In genomic region chr4:41215969-41216293, GRCh38 we compare ENCODE assay signal across 8 cellular contexts. TPM values are rescaled to one million over a fixed set of nuclear protein-coding genes. Genes with fewer than 3 reads are reported as not detected.
DNase-seq lines count a peak whose midpoint lies in the region; ATAC-seq and TF ChIP-seq lines count a peak whose summit lies in the region.

No MANE protein-coding gene starts in this region.

- H2BK5ac ChIP-seq in IMR-90 (ENCODE audit: low read depth, low read length, poor library complexity, severe bottlenecking): peak overlapping the region; percentile 4

- no peak for DNase-seq in BE2C
- no peak for DNase-seq in IMR-90
- no peak for DNase-seq in colonic mucosa
- no peak for DNase-seq in natural killer cell
- DNase-seq in GDM1 (lab: John Stamatoyannopoulos, UW): no peak
- DNase-seq in CD1c-positive myeloid dendritic cell (ENCODE audit: extremely low spot score): no peak

- H3K14ac ChIP-seq in IMR-90 (replicated peaks; ENCODE audit: low read depth, low read length): peak overlapping the region; percentile 41

- peak overlapping the region; percentile 86 for H4K91ac ChIP-seq in IMR-90 (ENCODE audit: insufficient read depth, low read depth, low read length)

- no peaks in the 10 kb centered on the region; the same call in 1 of the 2 replicates for H3K9me1 ChIP-seq in IMR-90 (ENCODE audit: insufficient read depth, low read length)

- peaks cover 19 to 22% of the 10 kb centered on the region in 2 donors for H3K4me1 Mint-ChIP-seq in natural killer cell

- CTCF ChIA-PET in IMR-90 (lab: Yijun Ruan, JAX): interaction anchor here (0.8 to 1.6 kb wide), 6 partner anchors 13 to 290 kb away, joined by 3 to 6 read pairs (median 3); no protein-coding TSS in a partner anchor

- POLR2A ChIA-PET in IMR-90 (lab: Charles Lee; ENCODE audit: unreplicated experiment): no interaction called here

- no peak for ATAC-seq in IMR-90 (ENCODE audit: low read depth)
- no peak for ATAC-seq in natural killer cell
- ATAC-seq in esophagus mucosa: no peak
- ATAC-seq in HG02884 (IDR thresholded peaks at IDR 0.05; ENCODE audit: unreplicated experiment): no peak

- peak overlapping the region; percentile 97 for H4K5ac ChIP-seq in IMR-90 (ENCODE audit: low read depth, low read length)

- dilution Hi-C loops in IMR-90 (cut with HindIII; ENCODE audit: low sequenced_read_pairs, unreplicated experiment): no loop called here

- peak overlapping the region; percentile 64 for H3K27ac ChIP-seq in IMR-90 (ENCODE audit: insufficient read depth, low read length)
- H3K27ac ChIP-seq in colonic mucosa: peak overlapping the region; percentile 56

- H3K4me1 ChIP-seq in BE2C (peaks cover 11% of the 10 kb centered on the region), IMR-90 (ENCODE audit: control insufficient read depth, insufficient read depth, low read length) (peaks cover 2% of the 10 kb centered on the region; the same call in 1 of the 2 replicates), colonic mucosa (peaks cover 4% of the 10 kb centered on the region)

- no CpG with 5 or more reads among the region's 8 CpGs for WGBS in IMR-90 (ENCODE audit: extremely low coverage in 2 of 2, insufficient read length in 1 of 2), 2 experiments

- peak overlapping the region; percentile 82 for H3K4me3 ChIP-seq in BE2C (ENCODE audit: low read depth, low read length)
- peak overlapping the region; percentile 76 for H3K4me3 ChIP-seq in IMR-90 (ENCODE audit: insufficient read depth, low read depth, low read length)
- peak overlapping the region; percentile 48 for H3K4me3 ChIP-seq in colonic mucosa

- peak overlapping the region; percentile 69; the same call in 2 of the 3 replicates for H2BK15ac ChIP-seq in IMR-90 (ENCODE audit: low read depth, low read length)

- no peak for TF ChIP-seq RAD21 in IMR-90 (IDR thresholded peaks at IDR 0.05; ENCODE audit: low read length)

- no TSS peak for BruUV-seq in IMR-90 (replicated peaks; lab: Mats Ljungman, UMichigan)

- TF ChIP-seq CTCF in BE2C (IDR thresholded peaks at IDR 0.05; ENCODE audit: low read depth, low read length): no peak
- no peak for TF ChIP-seq CTCF in IMR-90 (conservative IDR thresholded peaks at IDR 0.05; ENCODE audit: low read depth, low read length)
- no peak for TF ChIP-seq CTCF in colonic mucosa (IDR thresholded peaks at IDR 0.05)
- TF ChIP-seq CTCF in natural killer cell (IDR thresholded peaks at IDR 0.05): no peak

- peak overlapping the region; percentile 65; the same call in 1 of the 2 replicates for H3K56ac ChIP-seq in IMR-90 (ENCODE audit: extremely low read depth, insufficient read depth, low read length)

- peak overlapping the region; percentile 2; the same call in 1 of the 2 replicates for H2AK5ac ChIP-seq in IMR-90 (ENCODE audit: low read depth, low read length)

- H4K20me1 ChIP-seq in IMR-90 (ENCODE audit: insufficient read depth, low read length): no peaks in the 10 kb centered on the region

- peak overlapping the region; percentile 80 for H3K4me2 ChIP-seq in IMR-90 (ENCODE audit: low read depth, low read length)

- peak overlapping the region; percentile 96 for H2AFZ ChIP-seq in IMR-90 (replicated peaks; ENCODE audit: low read length, poor library complexity)

- H4K8ac ChIP-seq in IMR-90 (ENCODE audit: low read depth in 2 of 2, low read length in 2 of 2): peak overlapping the region; percentile 87 to 95; a peak in 3 of 4 replicates

- H3K18ac ChIP-seq in IMR-90 (ENCODE audit: low read depth, low read length): peak overlapping the region; percentile 51

- H3K9me3 ChIP-seq in BE2C (no peaks in the 10 kb centered on the region), IMR-90 (ENCODE audit: control insufficient read depth, insufficient read depth, low read length) (no peaks in the 10 kb centered on the region), colonic mucosa (no peaks in the 10 kb centered on the region)

- peak overlapping the region; percentile 22; the same call in 1 of the 2 replicates for H2BK20ac ChIP-seq in IMR-90 (ENCODE audit: low read depth, low read length)

- peak overlapping the region; percentile 78 for H3K4ac ChIP-seq in IMR-90 (ENCODE audit: low read depth, low read length)

- no peaks in the 10 kb centered on the region for H3K36me3 Mint-ChIP-seq in natural killer cell

- intact Hi-C loops in IMR-90 (cut with micrococcal nuclease): loop anchor here (1.0 to 2.0 kb wide), 2 partner anchors 39 to 40 kb away; partner anchors contain the start of gene UCHL1
- intact Hi-C loops in colonic mucosa (cut with DNase I): loop anchor here (2.0 kb wide), 1 partner anchor 289 kb away; no protein-coding TSS in a partner anchor
- intact Hi-C loops in natural killer cell (cut with micrococcal nuclease): no loop called here

- no peak overlapping the region for H3K27ac Mint-ChIP-seq in natural killer cell

- H3K4me3 Mint-ChIP-seq in natural killer cell: peak overlapping the region; percentile 40

- in situ Hi-C loops in IMR-90 (cut with MboI; ENCODE audit: low sequenced_read_pairs): loop anchor here (5.0 kb wide), 2 partner anchors 239 to 294 kb away; no protein-coding TSS in a partner anchor

- no peak for TF ChIP-seq POLR2A in IMR-90 (IDR thresholded peaks at IDR 0.05; ENCODE audit: low read depth, low read length)

- peaks cover 50 to 59% of the 10 kb centered on the region in 2 donors for H3K27me3 Mint-ChIP-seq in natural killer cell (ENCODE audit: low read depth in 2 of 2)

- peak overlapping the region; percentile 36 for H3K23ac ChIP-seq in IMR-90 (ENCODE audit: low read depth, low read length)

- H2AK9ac ChIP-seq in IMR-90 (replicated peaks; ENCODE audit: low read depth, low read length, poor library complexity): peak overlapping the region; percentile 89

- H3K36me3 ChIP-seq in BE2C (no peaks in the 10 kb centered on the region), IMR-90 (ENCODE audit: control insufficient read depth, insufficient read depth, low read length) (no peaks in the 10 kb centered on the region), colonic mucosa (no peaks in the 10 kb centered on the region)

- peaks cover 6 to 16% of the 10 kb centered on the region in 2 experiments; a peak in 3 of 4 replicates for H3K79me1 ChIP-seq in IMR-90 (ENCODE audit: low read depth in 1 of 2, low read length in 2 of 2)

- no peaks in the 10 kb centered on the region for H3K27me3 ChIP-seq in BE2C
- H3K27me3 ChIP-seq in IMR-90 (ENCODE audit: control insufficient read depth, insufficient read depth, low read length): no peaks in the 10 kb centered on the region
- H3K27me3 ChIP-seq in colonic mucosa: no peaks in the 10 kb centered on the region

- peak overlapping the region; percentile 79 for H3K9ac ChIP-seq in IMR-90 (ENCODE audit: low read depth, low read length)
- H3K9ac ChIP-seq in colonic mucosa (ENCODE audit: low read depth in 2 of 2, low read length in 2 of 2): peak overlapping the region; percentile 76 to 77

- peaks cover 0 to 4% of the 10 kb centered on the region in 2 donors for H3K9me3 Mint-ChIP-seq in natural killer cell

- peak overlapping the region; percentile 78 for H2BK120ac ChIP-seq in IMR-90 (ENCODE audit: low read depth, low read length)

TF ChIP-seq in IMR-90, 13 proteins besides CTCF, POLR2A, EP300 and RAD21:
- no peak for TF ChIP-seq RFX5 (IDR thresholded peaks at IDR 0.05; ENCODE audit: low read depth, low read length)
- no peak for TF ChIP-seq NFE2L2 (IDR thresholded peaks at IDR 0.05; ENCODE audit: low read depth, low read length)
- TF ChIP-seq CEBPB (IDR thresholded peaks at IDR 0.05; ENCODE audit: low read depth, low read length): no peak
- TF ChIP-seq SMC3 (IDR thresholded peaks at IDR 0.05; ENCODE audit: low read depth, low read length): no peak
- no peak; the same call in 1 of the 2 replicates for TF ChIP-seq MAZ (IDR thresholded peaks at IDR 0.05; ENCODE audit: borderline replicate concordance, low read depth, low read length)

RNA-seq across cellular contexts. Expression of gene APBB2, which starts 1.6 kb away (rescaled TPM):
- polyA plus RNA-seq in BE2C (2012; ENCODE audit: insufficient read depth, insufficient read length, low read depth): 12.2 TPM
- total RNA-seq in IMR-90 (2012; rRNA removed): 64.7 and 75.5 TPM in 2 replicates
- 41.1 and 47.9 TPM in 2 replicates for polyA plus RNA-seq in IMR-90 (2012; rRNA removed)
- 21.2 and 27.8 TPM in 2 replicates for polyA plus RNA-seq in IMR-90 (2012; cell fraction: cytosol; rRNA removed)
- polyA plus RNA-seq in IMR-90 (2012; cell fraction: nucleus; rRNA removed; ENCODE audit: low replicate concordance): 50.5 and 115 TPM in 2 replicates
- 10 to 100 TPM; 22.8 to 27.5 TPM for total RNA-seq in colonic mucosa
- under 1 TPM in 2 of 3 donors, not detected in 1; 0.38 to 0.48 TPM for total RNA-seq in natural killer cell
- 13.3 TPM for total RNA-seq in esophagus mucosa

RNA-seq across cellular contexts. Expression of gene UCHL1, which starts 40.8 kb away (rescaled TPM):
- 904 TPM for polyA plus RNA-seq in BE2C (2012; ENCODE audit: insufficient read depth, insufficient read length, low read depth)
- total RNA-seq in IMR-90 (2012; rRNA removed) (972 and 1,122 TPM in 2 replicates), colonic mucosa (10 to 100 TPM in 1 of 2 donors, 1 to 10 TPM in 1; 3.4 to 13.2 TPM), natural killer cell (not detected), esophagus mucosa (2.1 TPM)
- polyA plus RNA-seq in IMR-90 (2012; rRNA removed): 1,796 and 2,118 TPM in 2 replicates
- polyA plus RNA-seq in IMR-90 (2012; cell fraction: cytosol; rRNA removed): 1,744 and 2,681 TPM in 2 replicates
- 2,128 and 5,164 TPM in 2 replicates for polyA plus RNA-seq in IMR-90 (2012; cell fraction: nucleus; rRNA removed; ENCODE audit: low replicate concordance)

Comparison
In these comparisons a context has a peak if more than half of its experiments do, and no peak if none do; other contexts are left out.
1. RNA of gene UCHL1, which starts 40.8 kb away (total RNA-seq): 972 to 1,122 TPM in IMR-90; 3.4 to 13.2 TPM in colonic mucosa, 2.1 TPM in esophagus mucosa (single experiment) and not detected in natural killer cell; every median in the first group is over 10 times any median in the second.
2. Peak in every context shown above with its lines, with median percentiles within 50 percentile points of each other: H3K4me3 ChIP-seq.